ENCODE assay signal across 8 cellular contexts in genomic region chr4:70734168-70734954, GRCh38. TPM values are rescaled to one million over a fixed set of nuclear protein-coding genes. Genes with fewer than 3 reads are reported as not detected.
A peak's percentile ranks its signal among the peaks of the same experiment; 100 is the strongest.
DNase-seq lines count a peak whose midpoint lies in the region; ATAC-seq lines count a peak whose summit lies in the region.

No MANE protein-coding gene starts in this region.

- H3K9me3 Mint-ChIP-seq in activated naive CD8-positive, alpha-beta T cell treated with anti-CD3 and anti-CD28 coated beads, Interleukin-2, amount 10 ng/mL, durations not matched to agents 7 days and 5 days: no peaks in the 10 kb centered on the region

- peak overlapping the region; percentile 85 for H3K4me2 ChIP-seq in skeletal muscle satellite cell (ENCODE audit: low read length)

- no peaks in the 10 kb centered on the region for H3K36me3 ChIP-seq in skeletal muscle satellite cell (ENCODE audit: insufficient read depth, low read length)

- peaks cover 25% of the 10 kb centered on the region for H3K4me1 ChIP-seq in skeletal muscle satellite cell (ENCODE audit: control insufficient read depth, insufficient read depth, low read length)

- peaks cover 32% of the 10 kb centered on the region for H3K4me1 Mint-ChIP-seq in activated naive CD8-positive, alpha-beta T cell treated with anti-CD3 and anti-CD28 coated beads, Interleukin-2, amount 10 ng/mL, durations not matched to agents 7 days and 5 days

- no peaks in the 10 kb centered on the region for H3K36me3 Mint-ChIP-seq in activated naive CD8-positive, alpha-beta T cell treated with anti-CD3 and anti-CD28 coated beads, Interleukin-2, amount 10 ng/mL, durations not matched to agents 7 days and 5 days

- peak overlapping the region; percentile 88 for H3K27ac Mint-ChIP-seq in activated naive CD8-positive, alpha-beta T cell treated with anti-CD3 and anti-CD28 coated beads, Interleukin-2, amount 10 ng/mL, durations not matched to agents 7 days and 5 days

- peak overlapping the region; percentile 78 for H3K4me3 Mint-ChIP-seq in activated naive CD8-positive, alpha-beta T cell treated with anti-CD3 and anti-CD28 coated beads, Interleukin-2, amount 10 ng/mL, durations not matched to agents 7 days and 5 days

- H3K9me3 ChIP-seq in skeletal muscle satellite cell (replicated peaks; ENCODE audit: low read length): no peaks in the 10 kb centered on the region

- POLR2A ChIA-PET in activated naive CD8-positive, alpha-beta T cell treated with anti-CD3 and anti-CD28 coated beads, Interleukin-2, amount 10 ng/mL, durations not matched to agents 7 days and 5 days (lab: Charles Lee): interaction anchor here (0.9 to 4.4 kb wide), 14 partner anchors 11 to 259 kb away, joined by 3 to 59 read pairs (median 4); partner anchors contain the start of genes DCK, GRSF1, MOB1B and RUFY3

- peak; percentile 82 for ATAC-seq in HG02571 (IDR thresholded peaks at IDR 0.05; ENCODE audit: unreplicated experiment)
- ATAC-seq in activated naive CD8-positive, alpha-beta T cell treated with anti-CD3 and anti-CD28 coated beads, Interleukin-2, amount 10 ng/mL, durations not matched to agents 7 days and 5 days (ENCODE audit: low read depth): peak; percentile 92
- peak; percentile 88 for ATAC-seq in left ventricle myocardium superior

- DNase-seq in stimulated activated CD4-positive, alpha-beta T cell treated with anti-CD3 and anti-CD28 coated beads, Interleukin-1b, Interleukin-23, amount 100 ng/mL, for 48 hours: peak; percentile 11
- DNase-seq in stimulated activated CD4-positive, alpha-beta T cell treated with anti-CD3 and anti-CD28 coated beads, Interleukin-12 subunit alpha, Interleukin-12 subunit beta, amount 100 ng/mL, for 4 hours: no peak
- DNase-seq in NAMALWA (ENCODE audit: low spot score): peak; percentile 93
- no peak for DNase-seq in activated naive CD8-positive, alpha-beta T cell treated with anti-CD3 and anti-CD28 coated beads, Interleukin-2, amount 10 ng/mL, durations not matched to agents 7 days and 5 days
- no peak for DNase-seq in left ventricle myocardium superior
- DNase-seq in NCI-H446 treated with DMSO at 0.1 percent for 48 hours (lab: John Stamatoyannopoulos, UW): no peak

- intact Hi-C loops in left ventricle myocardium superior (cut with micrococcal nuclease): no loop called here

- peak overlapping the region; percentile 64 for H3K9ac ChIP-seq in skeletal muscle satellite cell (ENCODE audit: low read depth, low read length)

- H3K27me3 ChIP-seq in skeletal muscle satellite cell (ENCODE audit: control insufficient read depth, insufficient read depth, low read length): no peaks in the 10 kb centered on the region

- H3K4me3 ChIP-seq in skeletal muscle satellite cell (ENCODE audit: low read length): peak overlapping the region; percentile 61

- H3K27me3 Mint-ChIP-seq in activated naive CD8-positive, alpha-beta T cell treated with anti-CD3 and anti-CD28 coated beads, Interleukin-2, amount 10 ng/mL, durations not matched to agents 7 days and 5 days: no peaks in the 10 kb centered on the region

RNA-seq across cellular contexts. Expression of gene RUFY3, which starts 12.6 kb away (rescaled TPM):
- total RNA-seq in activated naive CD8-positive, alpha-beta T cell treated with anti-CD3 and anti-CD28 coated beads, Interleukin-2, amount 10 ng/mL, durations not matched to agents 7 days and 5 days: 10 to 100 TPM; 38.0 to 38.5 TPM
- total RNA-seq in left ventricle myocardium superior: 22.1 TPM
- 27.1 and 49.2 TPM in 2 replicates for total RNA-seq in skeletal muscle satellite cell (2012; rRNA removed)

RNA-seq across cellular contexts. Expression of gene UTP3, which starts 46.0 kb away (rescaled TPM):
- 10 to 100 TPM; 35.7 to 39.1 TPM for total RNA-seq in activated naive CD8-positive, alpha-beta T cell treated with anti-CD3 and anti-CD28 coated beads, Interleukin-2, amount 10 ng/mL, durations not matched to agents 7 days and 5 days
- 14.2 TPM for total RNA-seq in left ventricle myocardium superior
- 17.3 and 19.0 TPM in 2 replicates for total RNA-seq in skeletal muscle satellite cell (2012; rRNA removed)

Comparison
In these comparisons a context has a peak if more than half of its experiments do, and no peak if none do; other contexts are left out.
1. DNase-seq: peak in stimulated activated CD4-positive, alpha-beta T cell treated with anti-CD3 and anti-CD28 coated beads, Interleukin-1b, Interleukin-23, amount 100 ng/mL, for 48 hours (single experiment) and NAMALWA (single experiment); none in stimulated activated CD4-positive, alpha-beta T cell treated with anti-CD3 and anti-CD28 coated beads, Interleukin-12 subunit alpha, Interleukin-12 subunit beta, amount 100 ng/mL, for 4 hours (single experiment), activated naive CD8-positive, alpha-beta T cell treated with anti-CD3 and anti-CD28 coated beads, Interleukin-2, amount 10 ng/mL, durations not matched to agents 7 days and 5 days (single experiment), left ventricle myocardium superior (single experiment) and NCI-H446 treated with DMSO at 0.1 percent for 48 hours (single experiment).
2. Peak in every context shown above with its lines, with median percentiles within 50 percentile points of each other: ATAC-seq.